Comparison of ENCODE assay signal across 16 cellular contexts in genomic region chr20:16571333-16571732, GRCh38.
"Had no signal": no experiment of that assay in that cellular context is flagged by ENCODE, and none has a peak within 500 bp of the region (broad histone marks: within the 10 kb centered on the region; RNA-seq: fewer than 3 reads in every experiment).

No MANE protein-coding gene starts in this region.

- H2AFZ ChIP-seq: neural progenitor cell had no signal

- H3K9me3 ChIP-seq: left ventricle myocardium inferior, pancreas, stomach had no signal

- H3K36me3 ChIP-seq: left ventricle myocardium inferior, neural progenitor cell, pancreas, stomach, WERI-Rb-1 had no signal

- H3K27me3 ChIP-seq: neural progenitor cell, pancreas, stomach had no signal

- H3K27ac ChIP-seq: left ventricle myocardium inferior, neural progenitor cell, pancreas, WERI-Rb-1 had no signal

- H3K4me3 ChIP-seq: neural progenitor cell had no signal

- H3K9ac ChIP-seq: neural progenitor cell had no signal

- DNase-seq: activated CD4-positive, alpha-beta T cell treated with anti-CD3 and anti-CD28 coated beads for 4 hours; activated CD8-positive, alpha-beta memory T cell treated with anti-CD3 and anti-CD28 coated beads, Interleukin-2, amount 50 U/mL, for 48 hours; activated CD8-positive, alpha-beta T cell treated with anti-CD3 and anti-CD28 coated beads for 36 hours; effector memory CD8-positive, alpha-beta T cell; erythroblast; head of caudate nucleus; islet precursor cell; left ventricle myocardium inferior; mesendoderm; pancreas; retina; stimulated activated CD4-positive, alpha-beta T cell treated with anti-CD3 and anti-CD28 coated beads, Interleukin-4, amount 100 ng/mL, for 4 hours; stomach; T1000; WERI-Rb-1 had no signal

- ATAC-seq: activated CD8-positive, alpha-beta T cell treated with anti-CD3 and anti-CD28 coated beads for 36 hours; effector memory CD8-positive, alpha-beta T cell; pancreas had no signal
